ENCODE assay signal across 28 cellular contexts in genomic region chr12:104342147-104342546, GRCh38.
"Had no signal": no experiment of that assay in that cellular context is flagged by ENCODE, and none has a peak within 500 bp of the region (broad histone marks: within the 10 kb centered on the region; RNA-seq: fewer than 3 reads in every experiment).

No MANE protein-coding gene starts in this region.

- H3K27me3 ChIP-seq: neural progenitor cell, neutrophil, right atrium auricular region, right lobe of liver, stomach, testis, thyroid gland, transverse colon, upper lobe of left lung, vagina had no signal

- ATAC-seq: natural killer cell; right lobe of liver; stimulated activated naive B cell treated with anti-CD40 and anti-IgM and Interleukin-4, amounts not matched to agents 10 μg/mL and 1 μg/mL and 100 μg/mL, for 72 hours; stimulated activated naive CD8-positive, alpha-beta T cell treated with anti-CD3 and anti-CD28 coated beads, Interleukin-15, Interleukin-2, amounts not matched to agents 100 U/mL and 50 U/mL, for 24 hours had no signal

- H2AFZ ChIP-seq: neural progenitor cell, parathyroid adenoma had no signal

- H3K4me3 Mint-ChIP-seq: mesothelial cell of epicardium; naive B cell; natural killer cell; nephron progenitor cell; neural progenitor cell; stimulated activated naive B cell treated with anti-CD40 and anti-IgM and Interleukin-4, amounts not matched to agents 10 μg/mL and 1 μg/mL and 100 μg/mL, for 72 hours had no signal

- H3K4me1 Mint-ChIP-seq: mesothelial cell of epicardium, naive B cell had no signal

- H3K4me3 ChIP-seq: left ventricle myocardium inferior, lung, neural progenitor cell, right atrium auricular region, right lobe of liver, smooth muscle cell, stomach, testis, thyroid gland, transverse colon, upper lobe of left lung, vagina had no signal

- H3K4me1 ChIP-seq: neural progenitor cell, parathyroid adenoma, right lobe of liver, upper lobe of left lung had no signal

- H3K9ac ChIP-seq: neural progenitor cell, parathyroid adenoma had no signal

- H3K36me3 ChIP-seq: neural progenitor cell had no signal

- DNase-seq: islet precursor cell; left ventricle myocardium inferior; mesendoderm; naive B cell; natural killer cell; nephron progenitor cell; occipital lobe; right lobe of liver; stimulated activated CD4-positive, alpha-beta T cell treated with anti-CD3 and anti-CD28 coated beads, Interleukin-1b, Interleukin-23, amount 100 ng/mL, for 48 hours; stimulated activated CD4-positive, alpha-beta T cell treated with anti-CD3 and anti-CD28 coated beads, Interleukin-2, amount 100 ng/mL, for 48 hours; stimulated activated CD4-positive, alpha-beta T cell treated with anti-CD3 and anti-CD28 coated beads, Interleukin-4, amount 100 ng/mL, for 4 hours; stimulated activated CD8-positive, alpha-beta memory T cell treated with anti-CD3 and anti-CD28 coated beads, Interleukin-4, amount 100 ng/mL, for 48 hours; stimulated activated naive B cell treated with anti-CD40 and anti-IgM and Interleukin-4, amounts not matched to agents 10 μg/mL and 1 μg/mL and 100 μg/mL, for 72 hours; stimulated activated naive CD8-positive, alpha-beta T cell treated with anti-CD3 and anti-CD28 coated beads, Interleukin-15, Interleukin-2, amounts not matched to agents 100 U/mL and 50 U/mL, for 24 hours; stomach; testis; thyroid gland; transverse colon; upper lobe of left lung had no signal

- H3K27ac ChIP-seq: neural progenitor cell, neutrophil, parathyroid adenoma, right atrium auricular region, right lobe of liver, stomach, testis, thyroid gland, transverse colon, upper lobe of left lung, vagina had no signal

- H3K4me2 ChIP-seq: neural progenitor cell, smooth muscle cell had no signal

- H3K27me3 Mint-ChIP-seq: naive B cell; progenitor cell of endocrine pancreas; stimulated activated naive B cell treated with anti-CD40 and anti-IgM and Interleukin-4, amounts not matched to agents 10 μg/mL and 1 μg/mL and 100 μg/mL, for 72 hours had no signal

- H3K27ac Mint-ChIP-seq: mesothelial cell of epicardium, neural progenitor cell, progenitor cell of endocrine pancreas had no signal

- H3K9me3 ChIP-seq: left ventricle myocardium inferior, neutrophil, right atrium auricular region, right lobe of liver, stomach, testis, thyroid gland, transverse colon, upper lobe of left lung, vagina had no signal
